19 cellular contexts compared by ENCODE assay signal in genomic region chr14:62431496-62431895, GRCh38.
"Had no signal": no experiment of that assay in that cellular context is flagged by ENCODE, and none has a peak within 500 bp of the region (broad histone marks: within the 10 kb centered on the region; RNA-seq: fewer than 3 reads in every experiment).

No MANE protein-coding gene starts in this region.

- H3K79me2 ChIP-seq: parathyroid adenoma had no signal

- H3K9ac ChIP-seq: parathyroid adenoma had no signal

- H3K36me3 ChIP-seq: ascending aorta, esophagus muscularis mucosa, upper lobe of right lung had no signal

- H3K27ac ChIP-seq: ascending aorta, esophagus muscularis mucosa, parathyroid adenoma, upper lobe of right lung had no signal

- H3K27me3 ChIP-seq: ascending aorta, esophagus muscularis mucosa, upper lobe of right lung had no signal

- DNase-seq: activated CD4-positive, CD25-positive, alpha-beta regulatory T cell treated with anti-CD3 and anti-CD28 coated beads, Interleukin-2, amount 50 U/mL, for 72 hours; activated T-cell treated with anti-CD3 and anti-CD28 coated beads, Interleukin-2, amount 50 U/mL, for 1 hour; central memory CD4-positive, alpha-beta T cell; dermis blood vessel endothelial cell; effector CD8-positive, alpha-beta T cell; glutamatergic neuron; hippocampal formation; left ventricle myocardium superior; mammary epithelial cell; right cardiac atrium; stimulated activated CD4-positive, alpha-beta T cell treated with anti-CD3 and anti-CD28 coated beads, Interleukin-4, amount 100 ng/mL, for 24 hours; stimulated activated naive CD4-positive, alpha-beta T cell treated with Interleukin-2 at 50 U/mL for 16 hours; T-helper 17 cell; upper lobe of right lung had no signal

- H3K4me1 ChIP-seq: ascending aorta, esophagus muscularis mucosa, parathyroid adenoma, upper lobe of right lung had no signal

- H3K4me3 ChIP-seq: ascending aorta, esophagus muscularis mucosa, upper lobe of right lung had no signal

- ATAC-seq: activated naive CD4-positive, alpha-beta T cell treated with anti-CD3 and anti-CD28 coated beads, Interleukin-2, amount 50 U/mL, for 72 hours; left ventricle myocardium superior; natural killer cell treated with Interleukin-12 subunit alpha and Interleukin-12 subunit beta and Interleukin-15 and Interleukin-18, amount 100 ng/mL, for 72 hours; right cardiac atrium; T-helper 17 cell; upper lobe of right lung had no signal

- H2AFZ ChIP-seq: parathyroid adenoma had no signal
